In the genomic region with DNA sequence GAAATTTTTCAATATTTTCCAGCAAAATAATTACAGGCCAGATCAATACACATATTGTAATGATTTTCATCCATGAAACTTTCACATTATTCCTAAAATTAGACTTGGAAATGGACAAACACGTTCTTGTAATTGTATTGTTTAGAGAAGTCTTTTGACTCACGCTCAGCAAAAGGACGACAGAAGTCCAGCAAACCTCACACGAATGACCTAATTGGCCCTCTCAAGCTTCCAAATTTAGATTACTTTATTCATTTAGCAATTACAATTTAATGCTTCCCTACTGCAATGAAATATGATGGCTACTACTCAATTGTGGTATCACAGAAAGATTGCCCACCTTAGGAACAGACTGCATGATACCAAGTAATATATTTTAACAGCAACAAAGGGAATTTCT, we compare ENCODE assay signal across 5 cellular contexts.
"Had no signal": no experiment of that assay in that cellular context is flagged by ENCODE, and none has a peak within 500 bp of the region (broad histone marks: within the 10 kb centered on the region; RNA-seq: fewer than 3 reads in every experiment).

No MANE protein-coding gene starts in this region.

- DNase-seq: GOT3, H7 had no signal

- H3K4me1 ChIP-seq: HAP-1 had no signal

- H3K36me3 ChIP-seq: HAP-1 had no signal

- ATAC-seq: HCT116, K562 had no signal

- H3K4me3 ChIP-seq: HAP-1, K562 had no signal
